Comparison of ENCODE assay signal across 8 cellular contexts in the genomic region with DNA sequence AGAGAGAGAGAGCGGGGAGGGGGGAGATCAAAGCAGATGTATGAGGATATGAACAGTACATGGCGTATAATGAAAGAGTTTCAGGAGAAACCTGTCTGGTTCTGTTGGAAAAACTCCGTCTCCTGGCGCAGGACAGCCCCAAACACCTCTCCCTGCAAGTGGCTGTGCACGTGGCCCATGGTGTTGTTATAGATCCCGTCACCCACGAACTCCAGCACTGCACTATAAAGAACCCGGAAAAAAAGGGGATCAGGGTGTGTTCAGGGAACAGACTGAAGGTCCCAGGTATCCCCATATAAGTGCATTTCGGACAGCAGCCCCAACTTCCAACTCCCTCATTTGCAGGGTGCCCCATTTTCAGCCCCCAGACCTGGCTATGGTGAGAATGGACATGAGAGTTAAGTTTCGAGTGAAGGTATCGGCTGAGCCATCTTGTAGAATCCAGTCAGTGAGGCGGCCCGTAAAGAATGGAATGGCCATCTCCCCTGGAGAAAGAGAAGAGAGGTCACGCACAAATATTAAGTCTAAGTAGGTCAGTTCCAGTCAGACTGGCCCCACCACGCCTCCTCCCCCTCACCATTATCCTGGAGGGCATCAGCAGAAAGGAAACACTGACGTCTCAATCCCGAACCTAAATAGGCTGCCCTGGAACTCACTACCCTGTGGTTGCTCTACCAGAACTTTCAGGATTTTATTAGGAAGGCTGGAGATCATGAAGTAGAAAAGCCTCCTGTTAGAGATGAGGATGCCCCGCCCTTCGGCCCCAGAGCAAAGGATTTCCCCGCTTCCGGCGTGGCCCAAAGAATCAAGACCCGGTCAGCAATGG. TPM values are rescaled to one million over a fixed set of nuclear protein-coding genes. Genes with fewer than 3 reads are reported as not detected.
DNase-seq lines count a peak whose midpoint lies in the region; ATAC-seq and TF ChIP-seq lines count a peak whose summit lies in the region.

No MANE protein-coding gene starts in this region.

- H3K36me3 ChIP-seq in ACC112 (ENCODE audit: insufficient read depth, low read length): peaks cover 35% of the 10 kb centered on the region
- peaks cover 0 to 44% of the 10 kb centered on the region in 2 donors for H3K36me3 ChIP-seq in adrenal gland (replicated peaks in 1 of 2)

- H3K4me1 ChIP-seq in ACC112 (ENCODE audit: control insufficient read depth, insufficient read depth, low read length, unreplicated experiment): peaks cover 24% of the 10 kb centered on the region
- H3K4me1 ChIP-seq in adrenal gland (replicated peaks in 1 of 2): peaks cover 14 to 23% of the 10 kb centered on the region in 2 donors

- H3K79me2 ChIP-seq in ACC112 (ENCODE audit: control insufficient read depth, insufficient read depth, low read length, unreplicated experiment): peaks cover 60% of the 10 kb centered on the region

- TF ChIP-seq POLR2A in adrenal gland (IDR thresholded peaks at IDR 0.05): no peak

- WGBS in adrenal gland, 4 donors: 44 to 61% (median 46%) methylated on average over 18 to 23 of the region's 23 CpGs

- H3K27me3 ChIP-seq in ACC112 (ENCODE audit: insufficient read depth, low read length) (no peaks in the 10 kb centered on the region), adrenal gland (no peaks in the 10 kb centered on the region)

- TF ChIP-seq CTCF in adrenal gland (IDR thresholded peaks at IDR 0.05): no peak

- H3K4me3 ChIP-seq in ACC112 (ENCODE audit: low read depth, low read length) (peak overlapping the region; percentile 99), adrenal gland (peak overlapping the region in 3 of 4 donors; percentile 71 to 92 (median 80)), iPS-18c (ENCODE audit: insufficient read depth, low read depth, low read length) (peak overlapping the region; percentile 89)

- H3K9me3 ChIP-seq in adrenal gland (replicated peaks in 1 of 3): no peaks in the 10 kb centered on the region
- H3K9me3 ChIP-seq in iPS-18c (ENCODE audit: control insufficient read depth, insufficient read depth, low read length): no peaks in the 10 kb centered on the region

- peak overlapping the region; percentile 95 for H3K27ac ChIP-seq in ACC112 (ENCODE audit: low read depth, low read length)
- H3K27ac ChIP-seq in adrenal gland: peak overlapping the region; percentile 91 to 98 (median 96)

- intact Hi-C loops in adrenal gland (cut with DNase I): no loop called here

- ATAC-seq in HG03378 (IDR thresholded peaks at IDR 0.05; ENCODE audit: unreplicated experiment): peak; percentile 15
- ATAC-seq in GM19467 (IDR thresholded peaks at IDR 0.05; ENCODE audit: unreplicated experiment): no peak

- DNase-seq in adrenal gland (peak in 5 of 7 donors; percentile 49 to 61 (median 58)), NCI-H510A (lab: John Stamatoyannopoulos, UW) (no peak), mesenteric fat pad (ENCODE audit: low spot score) (no peak)
- peak; percentile 62 for DNase-seq in stimulated activated CD8-positive, alpha-beta memory T cell treated with anti-CD3 and anti-CD28 coated beads, Interleukin-4, amount 100 ng/mL, for 48 hours

- peak overlapping the region; percentile 79 for H2AFZ ChIP-seq in ACC112 (ENCODE audit: low read length, unreplicated experiment)

RNA-seq across cellular contexts. Expression of a gene that starts 1.3 kb away (rescaled TPM):
- total RNA-seq in adrenal gland (10 to 100 TPM; 38.7 to 76.9 (median 54.3) TPM), mesenteric fat pad (41.6 TPM)
- polyA plus RNA-seq in adrenal gland: 10 to 100 TPM; 24.9 to 77.9 (median 52.2) TPM

RNA-seq across cellular contexts. Expression of a gene that starts 1.8 kb away (rescaled TPM):
- total RNA-seq in adrenal gland (10 to 100 TPM; 16.1 to 69.8 (median 42.3) TPM), mesenteric fat pad (28.9 TPM)
- polyA plus RNA-seq in adrenal gland: 10 to 100 TPM; 13.8 to 52.9 (median 33.5) TPM

RNA-seq across cellular contexts. Expression of a gene that starts 8.4 kb away (rescaled TPM):
- total RNA-seq in adrenal gland (100 to 1,000 TPM in 1 of 8 donors, 10 to 100 TPM in 7; 67.5 to 114 (median 88.1) TPM), mesenteric fat pad (46.4 TPM)
- polyA plus RNA-seq in adrenal gland: 100 to 1,000 TPM in 2 of 3 donors, 10 to 100 TPM in 1; 63.0 to 195 (median 137) TPM

RNA-seq across cellular contexts. Expression of a gene that starts 13.7 kb away (rescaled TPM):
- total RNA-seq in adrenal gland (10 to 100 TPM in 6 of 8 donors, 1 to 10 TPM in 2; 4.8 to 48.0 (median 29.5) TPM), mesenteric fat pad (45.8 TPM)
- polyA plus RNA-seq in adrenal gland: 10 to 100 TPM; 20.5 to 24.3 (median 21.5) TPM

RNA-seq across cellular contexts. Expression of a gene that starts 35.4 kb away (rescaled TPM):
- under 1 TPM in 5 of 8 donors, not detected in 3; 0.28 to 0.69 (median 0.61) TPM for total RNA-seq in adrenal gland
- 1 to 10 TPM in 1 of 3 donors, under 1 TPM in 2; 0.71 to 1.6 (median 0.99) TPM for polyA plus RNA-seq in adrenal gland
- total RNA-seq in mesenteric fat pad: not detected

Comparison
In these comparisons a context has a peak if more than half of its experiments do, and no peak if none do; other contexts are left out.
1. DNase-seq: peak in adrenal gland (5 of 7) and stimulated activated CD8-positive, alpha-beta memory T cell treated with anti-CD3 and anti-CD28 coated beads, Interleukin-4, amount 100 ng/mL, for 48 hours (single experiment); none in NCI-H510A (single experiment) and mesenteric fat pad (single experiment).
2. Peak in every context shown above with its lines, with median percentiles within 50 percentile points of each other: H3K4me3 ChIP-seq.